In genomic region chr3:13282986-13283876, GRCh38 we compare ENCODE assay signal across 2 cellular contexts.
TF ChIP-seq lines count a peak whose summit lies in the region.

No MANE protein-coding gene starts in this region.

TF ChIP-seq in K562, 482 proteins besides CTCF, POLR2A, EP300 and RAD21 (continued from another document and continues in another):
- TF ChIP-seq MXI1 (IDR thresholded peaks at IDR 0.05; ENCODE audit: low read depth, low read length) (no peak), GATAD2B (IDR thresholded peaks at IDR 0.05; ENCODE audit: borderline replicate concordance) (0 out of 2 replicates have a peak, but pooled peaks have one; percentile 0), HMG20B (CRISPR knock-in tag; IDR thresholded peaks at IDR 0.05) (no peak), ARNT (IDR thresholded peaks at IDR 0.05) (no peak), NONO (IDR thresholded peaks at IDR 0.05; ENCODE audit: low read depth in 2 of 2, low read length in 1 of 2) (peak in 1 of 2 experiments; percentile 29; a peak in 1 of 4 replicates), HCFC1 (IDR thresholded peaks at IDR 0.05; ENCODE audit: low read depth, low read length) (no peak), PHB2 (IDR thresholded peaks at IDR 0.05; ENCODE audit: low read depth) (no peak), SUPT5H (IDR thresholded peaks at IDR 0.05) (no peak), ZNF41 (CRISPR knock-in tag; conservative IDR thresholded peaks at IDR 0.05) (no peak), RAD51 (IDR thresholded peaks at IDR 0.05; ENCODE audit: borderline replicate concordance, low read depth) (peak; percentile 11; the same call in 1 of the 2 replicates), KDM1A (IDR thresholded peaks at IDR 0.05) (0 out of 4 replicates have a peak, but pooled peaks of 1 of the 2 experiments have one; percentile 17), ZNF280B (CRISPR knock-in tag; IDR thresholded peaks at IDR 0.05) (no peak), GABPA (tag; conservative IDR thresholded peaks at IDR 0.05; ENCODE audit: low read depth) (no peak), GATAD2A (IDR thresholded peaks at IDR 0.05) (no peak), ZNF436 (CRISPR knock-in tag; IDR thresholded peaks at IDR 0.05) (no peak), STAT5A (IDR thresholded peaks at IDR 0.05; ENCODE audit: borderline replicate concordance, low read length) (no peak), ILK (tag; IDR thresholded peaks at IDR 0.05; ENCODE audit: borderline replicate concordance, low read depth) (no peak), DIDO1 (tag; IDR thresholded peaks at IDR 0.05; ENCODE audit: low read depth) (no peak), ZNF395 (CRISPR knock-in tag; IDR thresholded peaks at IDR 0.05) (0 out of 2 replicates have a peak, but pooled peaks have one; percentile 30), SNIP1 (IDR thresholded peaks at IDR 0.05; ENCODE audit: low read depth) (no peak)
- TF ChIP-seq, protein P1, sequence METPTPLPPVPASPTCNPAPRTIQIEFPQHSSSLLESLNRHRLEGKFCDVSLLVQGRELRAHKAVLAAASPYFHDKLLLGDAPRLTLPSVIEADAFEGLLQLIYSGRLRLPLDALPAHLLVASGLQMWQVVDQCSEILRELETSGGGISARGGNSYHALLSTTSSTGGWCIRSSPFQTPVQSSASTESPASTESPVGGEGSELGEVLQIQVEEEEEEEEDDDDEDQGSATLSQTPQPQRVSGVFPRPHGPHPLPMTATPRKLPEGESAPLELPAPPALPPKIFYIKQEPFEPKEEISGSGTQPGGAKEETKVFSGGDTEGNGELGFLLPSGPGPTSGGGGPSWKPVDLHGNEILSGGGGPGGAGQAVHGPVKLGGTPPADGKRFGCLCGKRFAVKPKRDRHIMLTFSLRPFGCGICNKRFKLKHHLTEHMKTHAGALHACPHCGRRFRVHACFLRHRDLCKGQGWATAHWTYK (CRISPR knock-in tag; IDR thresholded peaks at IDR 0.05) = no peak
- TF ChIP-seq, protein P2, sequence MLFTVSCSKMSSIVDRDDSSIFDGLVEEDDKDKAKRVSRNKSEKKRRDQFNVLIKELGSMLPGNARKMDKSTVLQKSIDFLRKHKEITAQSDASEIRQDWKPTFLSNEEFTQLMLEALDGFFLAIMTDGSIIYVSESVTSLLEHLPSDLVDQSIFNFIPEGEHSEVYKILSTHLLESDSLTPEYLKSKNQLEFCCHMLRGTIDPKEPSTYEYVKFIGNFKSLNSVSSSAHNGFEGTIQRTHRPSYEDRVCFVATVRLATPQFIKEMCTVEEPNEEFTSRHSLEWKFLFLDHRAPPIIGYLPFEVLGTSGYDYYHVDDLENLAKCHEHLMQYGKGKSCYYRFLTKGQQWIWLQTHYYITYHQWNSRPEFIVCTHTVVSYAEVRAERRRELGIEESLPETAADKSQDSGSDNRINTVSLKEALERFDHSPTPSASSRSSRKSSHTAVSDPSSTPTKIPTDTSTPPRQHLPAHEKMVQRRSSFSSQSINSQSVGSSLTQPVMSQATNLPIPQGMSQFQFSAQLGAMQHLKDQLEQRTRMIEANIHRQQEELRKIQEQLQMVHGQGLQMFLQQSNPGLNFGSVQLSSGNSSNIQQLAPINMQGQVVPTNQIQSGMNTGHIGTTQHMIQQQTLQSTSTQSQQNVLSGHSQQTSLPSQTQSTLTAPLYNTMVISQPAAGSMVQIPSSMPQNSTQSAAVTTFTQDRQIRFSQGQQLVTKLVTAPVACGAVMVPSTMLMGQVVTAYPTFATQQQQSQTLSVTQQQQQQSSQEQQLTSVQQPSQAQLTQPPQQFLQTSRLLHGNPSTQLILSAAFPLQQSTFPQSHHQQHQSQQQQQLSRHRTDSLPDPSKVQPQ (CRISPR knock-in tag; IDR thresholded peaks at IDR 0.05; ENCODE audit: borderline replicate concordance) = no peak
- TF ChIP-seq, protein P3, sequence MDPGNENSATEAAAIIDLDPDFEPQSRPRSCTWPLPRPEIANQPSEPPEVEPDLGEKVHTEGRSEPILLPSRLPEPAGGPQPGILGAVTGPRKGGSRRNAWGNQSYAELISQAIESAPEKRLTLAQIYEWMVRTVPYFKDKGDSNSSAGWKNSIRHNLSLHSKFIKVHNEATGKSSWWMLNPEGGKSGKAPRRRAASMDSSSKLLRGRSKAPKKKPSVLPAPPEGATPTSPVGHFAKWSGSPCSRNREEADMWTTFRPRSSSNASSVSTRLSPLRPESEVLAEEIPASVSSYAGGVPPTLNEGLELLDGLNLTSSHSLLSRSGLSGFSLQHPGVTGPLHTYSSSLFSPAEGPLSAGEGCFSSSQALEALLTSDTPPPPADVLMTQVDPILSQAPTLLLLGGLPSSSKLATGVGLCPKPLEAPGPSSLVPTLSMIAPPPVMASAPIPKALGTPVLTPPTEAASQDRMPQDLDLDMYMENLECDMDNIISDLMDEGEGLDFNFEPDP (CRISPR knock-in tag; IDR thresholded peaks at IDR 0.05) = no peak

TF ChIP-seq in HepG2, 621 proteins besides CTCF, POLR2A, EP300 and RAD21 (continued from another document and continues in another):
- peak; percentile 54 for TF ChIP-seq ISL2 (CRISPR knock-in tag; IDR thresholded peaks at IDR 0.05)
- TF ChIP-seq, protein P4, sequence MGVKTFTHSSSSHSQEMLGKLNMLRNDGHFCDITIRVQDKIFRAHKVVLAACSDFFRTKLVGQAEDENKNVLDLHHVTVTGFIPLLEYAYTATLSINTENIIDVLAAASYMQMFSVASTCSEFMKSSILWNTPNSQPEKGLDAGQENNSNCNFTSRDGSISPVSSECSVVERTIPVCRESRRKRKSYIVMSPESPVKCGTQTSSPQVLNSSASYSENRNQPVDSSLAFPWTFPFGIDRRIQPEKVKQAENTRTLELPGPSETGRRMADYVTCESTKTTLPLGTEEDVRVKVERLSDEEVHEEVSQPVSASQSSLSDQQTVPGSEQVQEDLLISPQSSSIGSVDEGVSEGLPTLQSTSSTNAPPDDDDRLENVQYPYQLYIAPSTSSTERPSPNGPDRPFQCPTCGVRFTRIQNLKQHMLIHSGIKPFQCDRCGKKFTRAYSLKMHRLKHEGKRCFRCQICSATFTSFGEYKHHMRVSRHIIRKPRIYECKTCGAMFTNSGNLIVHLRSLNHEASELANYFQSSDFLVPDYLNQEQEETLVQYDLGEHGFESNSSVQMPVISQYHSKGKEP (CRISPR knock-in tag; IDR thresholded peaks at IDR 0.05) = no peak
- TF ChIP-seq, protein P5, sequence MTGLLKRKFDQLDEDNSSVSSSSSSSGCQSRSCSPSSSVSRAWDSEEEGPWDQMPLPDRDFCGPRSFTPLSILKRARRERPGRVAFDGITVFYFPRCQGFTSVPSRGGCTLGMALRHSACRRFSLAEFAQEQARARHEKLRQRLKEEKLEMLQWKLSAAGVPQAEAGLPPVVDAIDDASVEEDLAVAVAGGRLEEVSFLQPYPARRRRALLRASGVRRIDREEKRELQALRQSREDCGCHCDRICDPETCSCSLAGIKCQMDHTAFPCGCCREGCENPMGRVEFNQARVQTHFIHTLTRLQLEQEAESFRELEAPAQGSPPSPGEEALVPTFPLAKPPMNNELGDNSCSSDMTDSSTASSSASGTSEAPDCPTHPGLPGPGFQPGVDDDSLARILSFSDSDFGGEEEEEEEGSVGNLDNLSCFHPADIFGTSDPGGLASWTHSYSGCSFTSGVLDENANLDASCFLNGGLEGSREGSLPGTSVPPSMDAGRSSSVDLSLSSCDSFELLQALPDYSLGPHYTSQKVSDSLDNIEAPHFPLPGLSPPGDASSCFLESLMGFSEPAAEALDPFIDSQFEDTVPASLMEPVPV (CRISPR knock-in tag; IDR thresholded peaks at IDR 0.05) = no peak
- no peak for TF ChIP-seq PRMT3 (CRISPR knock-in tag; IDR thresholded peaks at IDR 0.05; ENCODE audit: borderline replicate concordance, low read depth)
- TF ChIP-seq PCBP2 (optimal IDR thresholded peaks at IDR 0.05; ENCODE audit: low read depth, low read length, poor library complexity, severe bottlenecking) = no peak
- TF ChIP-seq TBX3 (IDR thresholded peaks at IDR 0.05; ENCODE audit: borderline replicate concordance) = no peak
- no peak for TF ChIP-seq MIER2 (CRISPR knock-in tag; IDR thresholded peaks at IDR 0.05)
- no peak for TF ChIP-seq PTBP1 (IDR thresholded peaks at IDR 0.05; ENCODE audit: low read depth, low read length, poor library complexity, severe bottlenecking)
- TF ChIP-seq, protein P6, sequence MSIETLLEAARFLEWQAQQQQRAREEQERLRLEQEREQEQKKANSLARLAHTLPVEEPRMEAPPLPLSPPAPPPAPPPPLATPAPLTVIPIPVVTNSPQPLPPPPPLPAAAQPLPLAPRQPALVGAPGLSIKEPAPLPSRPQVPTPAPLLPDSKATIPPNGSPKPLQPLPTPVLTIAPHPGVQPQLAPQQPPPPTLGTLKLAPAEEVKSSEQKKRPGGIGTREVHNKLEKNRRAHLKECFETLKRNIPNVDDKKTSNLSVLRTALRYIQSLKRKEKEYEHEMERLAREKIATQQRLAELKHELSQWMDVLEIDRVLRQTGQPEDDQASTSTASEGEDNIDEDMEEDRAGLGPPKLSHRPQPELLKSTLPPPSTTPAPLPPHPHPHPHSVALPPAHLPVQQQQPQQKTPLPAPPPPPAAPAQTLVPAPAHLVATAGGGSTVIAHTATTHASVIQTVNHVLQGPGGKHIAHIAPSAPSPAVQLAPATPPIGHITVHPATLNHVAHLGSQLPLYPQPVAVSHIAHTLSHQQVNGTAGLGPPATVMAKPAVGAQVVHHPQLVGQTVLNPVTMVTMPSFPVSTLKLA (IDR thresholded peaks at IDR 0.05) = no peak
- TF ChIP-seq ETV5 (CRISPR knock-in tag; IDR thresholded peaks at IDR 0.05; ENCODE audit: borderline replicate concordance) = no peak
- TF ChIP-seq, protein P7, sequence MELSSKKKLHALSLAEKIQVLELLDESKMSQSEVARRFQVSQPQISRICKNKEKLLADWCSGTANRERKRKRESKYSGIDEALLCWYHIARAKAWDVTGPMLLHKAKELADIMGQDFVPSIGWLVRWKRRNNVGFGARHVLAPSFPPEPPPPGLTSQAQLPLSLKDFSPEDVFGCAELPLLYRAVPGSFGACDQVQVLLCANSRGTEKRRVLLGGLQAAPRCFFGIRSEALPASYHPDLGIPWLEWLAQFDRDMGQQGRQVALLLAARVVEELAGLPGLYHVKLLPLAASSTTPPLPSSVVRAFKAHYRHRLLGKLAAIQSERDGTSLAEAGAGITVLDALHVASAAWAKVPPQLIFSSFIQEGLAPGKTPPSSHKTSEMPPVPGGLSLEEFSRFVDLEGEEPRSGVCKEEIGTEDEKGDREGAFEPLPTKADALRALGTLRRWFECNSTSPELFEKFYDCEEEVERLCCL (CRISPR knock-in tag; IDR thresholded peaks at IDR 0.05; ENCODE audit: borderline replicate concordance) = no peak
- TF ChIP-seq ZNF777 (CRISPR knock-in tag; IDR thresholded peaks at IDR 0.05) = peak; percentile 86
- no peak for TF ChIP-seq ZNF20 (CRISPR knock-in tag; IDR thresholded peaks at IDR 0.05)
- no peak for TF ChIP-seq ZNF646 (CRISPR knock-in tag; IDR thresholded peaks at IDR 0.05)
- TF ChIP-seq ZBTB8A (CRISPR knock-in tag; IDR thresholded peaks at IDR 0.05; ENCODE audit: borderline replicate concordance, low read depth) = no peak
- TF ChIP-seq YEATS4 (CRISPR knock-in tag; IDR thresholded peaks at IDR 0.05; ENCODE audit: borderline replicate concordance) = no peak
- no peak for TF ChIP-seq ZBTB20 (CRISPR knock-in tag; IDR thresholded peaks at IDR 0.05; ENCODE audit: borderline replicate concordance, low read depth)
- TF ChIP-seq KDM2A (CRISPR knock-in tag; IDR thresholded peaks at IDR 0.05; ENCODE audit: borderline replicate concordance, low read depth) = peak; percentile 51
- TF ChIP-seq SMC3 (IDR thresholded peaks at IDR 0.05; ENCODE audit: low read length) = peak; percentile 56
- peak; percentile 49 for TF ChIP-seq ZFX (CRISPR knock-in tag; IDR thresholded peaks at IDR 0.05; ENCODE audit: low read depth)
- TF ChIP-seq HIVEP1 (CRISPR knock-in tag; IDR thresholded peaks at IDR 0.05) = no peak
- TF ChIP-seq, protein P8, sequence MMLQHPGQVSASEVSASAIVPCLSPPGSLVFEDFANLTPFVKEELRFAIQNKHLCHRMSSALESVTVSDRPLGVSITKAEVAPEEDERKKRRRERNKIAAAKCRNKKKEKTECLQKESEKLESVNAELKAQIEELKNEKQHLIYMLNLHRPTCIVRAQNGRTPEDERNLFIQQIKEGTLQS (CRISPR knock-in tag; IDR thresholded peaks at IDR 0.05) = no peak
- no peak for TF ChIP-seq ZNF343 (CRISPR knock-in tag; IDR thresholded peaks at IDR 0.05)
